Comparison of ENCODE assay signal across 18 cellular contexts in genomic region chr5:82806513-82806912, GRCh38.
DNase-seq lines count a peak whose midpoint lies in the region; ATAC-seq and TF ChIP-seq lines count a peak whose summit lies in the region.
"Had no signal": no experiment of that assay in that cellular context is flagged by ENCODE, and none has a peak within 500 bp of the region (broad histone marks: within the 10 kb centered on the region; RNA-seq: fewer than 3 reads in every experiment).

No MANE protein-coding gene starts in this region.

- CTCF ChIA-PET in CD8-positive, alpha-beta T cell (lab: Charles Lee): no interaction called here

- H3K4me1 ChIP-seq in CD8-positive, alpha-beta T cell (ENCODE audit: insufficient read depth, low read length): no peaks in the 10 kb centered on the region

- H3K4me1 Mint-ChIP-seq in type B pancreatic cell (ENCODE audit: unreplicated experiment): no peaks in the 10 kb centered on the region
- H3K4me1 Mint-ChIP-seq in CD8-positive, alpha-beta T cell (ENCODE audit: low read depth): no peaks in the 10 kb centered on the region
- H3K4me1 Mint-ChIP-seq: CD14-positive monocyte had no signal

- H3K27me3 Mint-ChIP-seq in type B pancreatic cell: no peaks in the 10 kb centered on the region
- H3K27me3 Mint-ChIP-seq in CD8-positive, alpha-beta T cell (ENCODE audit: low read depth): no peaks in the 10 kb centered on the region
- H3K27me3 Mint-ChIP-seq: B cell had no signal

- H3K9me3 ChIP-seq in CD8-positive, alpha-beta T cell (ENCODE audit: low read length): no peaks in the 10 kb centered on the region

- H3K27ac ChIP-seq in CD8-positive, alpha-beta T cell (ENCODE audit: low read depth, low read length): no peak overlapping the region

- ATAC-seq in CD8-positive, alpha-beta T cell: no peak

- DNase-seq in HPDE6-E6E7 (ENCODE audit: extremely low spot score): peak; percentile 49
- DNase-seq in amniotic epithelial cell (ENCODE audit: low read depth): peak; percentile 23
- peak; percentile 28 to 53 for DNase-seq in cardiac fibroblast (ENCODE audit: low read depth in 2 of 2)
- peak; percentile 39 for DNase-seq in fibroblast of pulmonary artery (ENCODE audit: low read depth)
- DNase-seq in NCI-H1417 (lab: John Stamatoyannopoulos, UW): no peak
- DNase-seq in type B pancreatic cell (ENCODE audit: extremely low spot score, unreplicated experiment): no peak
- DNase-seq in activated CD4-positive, alpha-beta T cell treated with anti-CD3 and anti-CD28 coated beads, Interleukin-2, amount 50 U/mL, for 48 hours: no peak
- no peak for DNase-seq in CD8-positive, alpha-beta T cell
- DNase-seq: Karpas-422; NCI-H1436; NCI-H1930; NCI-H226; NCI-H510A treated with DMSO at 0.1 percent for 48 hours; NCI-H748 treated with DMSO at 0.1 percent for 48 hours; NK-92 treated with Interleukin-12 subunit alpha and Interleukin-12 subunit beta, amount 100 ng/mL, for 24 hours; Right ventricle myocardium superior had no signal

- H3K4me3 Mint-ChIP-seq in type B pancreatic cell: no peak overlapping the region
- H3K4me3 Mint-ChIP-seq in CD8-positive, alpha-beta T cell: no peak overlapping the region
- H3K4me3 Mint-ChIP-seq: B cell, CD14-positive monocyte had no signal

- no peak overlapping the region for H3K27ac Mint-ChIP-seq in type B pancreatic cell
- no peak overlapping the region for H3K27ac Mint-ChIP-seq in CD8-positive, alpha-beta T cell
- H3K27ac Mint-ChIP-seq: B cell, CD14-positive monocyte had no signal

- no peaks in the 10 kb centered on the region for H3K27me3 ChIP-seq in CD8-positive, alpha-beta T cell (ENCODE audit: insufficient read depth, low read length)

- intact Hi-C loops in CD8-positive, alpha-beta T cell (cut with DNase I, micrococcal nuclease): no loop called here

- no peaks in the 10 kb centered on the region for H3K9me3 Mint-ChIP-seq in type B pancreatic cell
- no peaks in the 10 kb centered on the region for H3K9me3 Mint-ChIP-seq in CD8-positive, alpha-beta T cell

- H3K36me3 Mint-ChIP-seq in type B pancreatic cell: no peaks in the 10 kb centered on the region
- no peaks in the 10 kb centered on the region for H3K36me3 Mint-ChIP-seq in CD8-positive, alpha-beta T cell
- H3K36me3 Mint-ChIP-seq: CD14-positive monocyte had no signal

- H3K36me3 ChIP-seq in CD8-positive, alpha-beta T cell (ENCODE audit: insufficient read depth, low read length): no peaks in the 10 kb centered on the region

- no peak for TF ChIP-seq CTCF in cardiac fibroblast (IDR thresholded peaks at IDR 0.05; ENCODE audit: low read depth, low read length)
- TF ChIP-seq CTCF in fibroblast of pulmonary artery (IDR thresholded peaks at IDR 0.05; ENCODE audit: low read length, missing control alignments): no peak
- TF ChIP-seq CTCF in type B pancreatic cell (conservative IDR thresholded peaks at IDR 0.05): no peak
- no peak for TF ChIP-seq CTCF in CD8-positive, alpha-beta T cell (IDR thresholded peaks at IDR 0.05)

- POLR2A ChIA-PET in CD8-positive, alpha-beta T cell (lab: Charles Lee): no interaction called here

- H3K4me3 ChIP-seq in cardiac fibroblast (replicated peaks in 1 of 2; ENCODE audit: low read depth in 2 of 2, low read length in 2 of 2) (no peak overlapping the region), fibroblast of pulmonary artery (replicated peaks; ENCODE audit: low read depth, low read length) (no peak overlapping the region)
- no peak overlapping the region for H3K4me3 ChIP-seq in CD8-positive, alpha-beta T cell (ENCODE audit: low read depth, low read length)

Comparison
In these comparisons a context has a peak if more than half of its experiments do, and no peak if none do; other contexts are left out.
1. DNase-seq: peak in HPDE6-E6E7 (single experiment), amniotic epithelial cell (single experiment), cardiac fibroblast (2 of 2) and fibroblast of pulmonary artery (single experiment); none in NCI-H1417 (0 of 3), type B pancreatic cell (single experiment), activated CD4-positive, alpha-beta T cell treated with anti-CD3 and anti-CD28 coated beads, Interleukin-2, amount 50 U/mL, for 48 hours (0 of 2) and CD8-positive, alpha-beta T cell (0 of 7).